27 cellular contexts compared by ENCODE assay signal in the genomic region with DNA sequence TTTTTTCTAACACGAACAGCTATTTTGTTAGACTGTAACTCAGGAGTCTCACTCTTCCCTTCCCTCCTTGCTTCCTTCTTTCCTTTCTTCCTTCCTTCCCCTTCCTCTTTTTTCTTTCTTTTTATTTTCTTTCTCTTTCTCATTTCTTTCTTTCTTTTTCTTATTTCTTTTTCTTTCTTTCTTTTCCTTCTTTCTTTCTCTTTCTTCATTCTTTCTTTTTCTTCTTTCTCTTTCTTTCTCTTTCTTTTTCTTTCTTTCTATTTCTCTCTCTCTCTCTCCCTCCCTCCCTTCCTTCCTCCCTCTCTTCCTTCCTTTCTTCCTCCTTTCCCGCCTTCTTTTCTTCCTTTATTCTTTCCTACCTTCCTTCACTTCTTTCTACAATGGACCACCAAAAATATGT.
"Had no signal": no experiment of that assay in that cellular context is flagged by ENCODE, and none has a peak within 500 bp of the region (broad histone marks: within the 10 kb centered on the region; RNA-seq: fewer than 3 reads in every experiment).

No MANE protein-coding gene starts in this region.

- H3K27ac ChIP-seq: neutrophil, pancreas, prostate gland, right atrium auricular region, right lobe of liver, sigmoid colon, stomach, thoracic aorta, thyroid gland, tibial nerve, upper lobe of left lung, vagina had no signal

- ATAC-seq: natural killer cell treated with Interleukin-12 subunit alpha and Interleukin-12 subunit beta and Interleukin-15 and Interleukin-18, amount 100 ng/mL, for 72 hours; pancreas; right lobe of liver; stimulated activated effector memory CD8-positive, alpha-beta T cell treated with anti-CD3 and anti-CD28 coated beads, Interleukin-12 subunit alpha, Interleukin-12 subunit beta, amount 100 ng/mL, for 72 hours; stimulated activated naive B cell treated with anti-CD40 and anti-IgM and Interleukin-4, amounts not matched to agents 10 μg/mL and 1 μg/mL and 100 μg/mL, for 72 hours had no signal

- H3K4me3 ChIP-seq: pancreas, prostate gland, right atrium auricular region, right lobe of liver, sigmoid colon, stomach, thoracic aorta, thyroid gland, tibial nerve, upper lobe of left lung, vagina had no signal

- H3K4me1 ChIP-seq: pancreas, prostate gland, right atrium auricular region, right lobe of liver, sigmoid colon, stomach, thyroid gland, tibial nerve, upper lobe of left lung, vagina had no signal

- H3K36me3 Mint-ChIP-seq: stimulated activated effector memory CD8-positive, alpha-beta T cell treated with anti-CD3 and anti-CD28 coated beads, Interleukin-12 subunit alpha, Interleukin-12 subunit beta, amount 100 ng/mL, for 72 hours; stimulated activated naive B cell treated with anti-CD40 and anti-IgM and Interleukin-4, amounts not matched to agents 10 μg/mL and 1 μg/mL and 100 μg/mL, for 72 hours had no signal

- H3K9me3 Mint-ChIP-seq: nephron progenitor cell, neural crest cell had no signal

- H3K4me1 Mint-ChIP-seq: nephron progenitor cell; neural crest cell; stimulated activated effector memory CD8-positive, alpha-beta T cell treated with anti-CD3 and anti-CD28 coated beads, Interleukin-12 subunit alpha, Interleukin-12 subunit beta, amount 100 ng/mL, for 72 hours; stimulated activated naive B cell treated with anti-CD40 and anti-IgM and Interleukin-4, amounts not matched to agents 10 μg/mL and 1 μg/mL and 100 μg/mL, for 72 hours had no signal

- H3K4me3 Mint-ChIP-seq: natural killer cell treated with Interleukin-12 subunit alpha and Interleukin-12 subunit beta and Interleukin-15 and Interleukin-18, amount 100 ng/mL, for 72 hours; nephron progenitor cell; neural crest cell; stimulated activated effector memory CD8-positive, alpha-beta T cell treated with anti-CD3 and anti-CD28 coated beads, Interleukin-12 subunit alpha, Interleukin-12 subunit beta, amount 100 ng/mL, for 72 hours; stimulated activated naive B cell treated with anti-CD40 and anti-IgM and Interleukin-4, amounts not matched to agents 10 μg/mL and 1 μg/mL and 100 μg/mL, for 72 hours; stimulated activated naive CD8-positive, alpha-beta T cell treated with anti-CD3 and anti-CD28 coated beads, Interleukin-15, Interleukin-2, amounts not matched to agents 100 ng/mL and 50 ng/mL, for 24 hours had no signal

- H3K27me3 ChIP-seq: neutrophil, pancreas, right atrium auricular region, right lobe of liver, sigmoid colon, stomach, thyroid gland, tibial nerve, upper lobe of left lung, vagina had no signal

- DNase-seq: nephron progenitor cell; nucleus accumbens; pancreas; retina; right lobe of liver; sigmoid colon; small intestine; stimulated activated CD4-positive, alpha-beta T cell treated with anti-CD3 and anti-CD28 coated beads, Interleukin-15, amount 100 ng/mL, for 24 hours; stimulated activated CD4-positive, alpha-beta T cell treated with anti-CD3 and anti-CD28 coated beads, Interleukin-2, amount 100 ng/mL, for 24 hours; stimulated activated CD4-positive, alpha-beta T cell treated with anti-CD3 and anti-CD28 coated beads, Interleukin-2, amount 100 ng/mL, for 48 hours; stimulated activated CD4-positive, alpha-beta T cell treated with anti-CD3 and anti-CD28 coated beads, Interleukin-4, amount 100 ng/mL, for 24 hours; stimulated activated naive B cell treated with anti-CD40 and anti-IgM and Interleukin-4, amounts not matched to agents 10 μg/mL and 1 μg/mL and 100 μg/mL, for 72 hours; stimulated activated naive CD4-positive, alpha-beta T cell treated with Interleukin-2 at 50 U/mL for 16 hours; stomach; thyroid gland; trophoblast cell; upper lobe of left lung had no signal

- H3K27me3 Mint-ChIP-seq: natural killer cell treated with Interleukin-12 subunit alpha and Interleukin-12 subunit beta and Interleukin-15 and Interleukin-18, amount 100 ng/mL, for 72 hours; stimulated activated naive B cell treated with anti-CD40 and anti-IgM and Interleukin-4, amounts not matched to agents 10 μg/mL and 1 μg/mL and 100 μg/mL, for 72 hours; stimulated activated naive CD8-positive, alpha-beta T cell treated with anti-CD3 and anti-CD28 coated beads, Interleukin-15, Interleukin-2, amounts not matched to agents 100 ng/mL and 50 ng/mL, for 24 hours had no signal

- H3K27ac Mint-ChIP-seq: natural killer cell treated with Interleukin-12 subunit alpha and Interleukin-12 subunit beta and Interleukin-15 and Interleukin-18, amount 100 ng/mL, for 72 hours; nephron progenitor cell; stimulated activated effector memory CD8-positive, alpha-beta T cell treated with anti-CD3 and anti-CD28 coated beads, Interleukin-12 subunit alpha, Interleukin-12 subunit beta, amount 100 ng/mL, for 72 hours; stimulated activated naive B cell treated with anti-CD40 and anti-IgM and Interleukin-4, amounts not matched to agents 10 μg/mL and 1 μg/mL and 100 μg/mL, for 72 hours; stimulated activated naive CD8-positive, alpha-beta T cell treated with anti-CD3 and anti-CD28 coated beads, Interleukin-15, Interleukin-2, amounts not matched to agents 100 ng/mL and 50 ng/mL, for 24 hours had no signal

- H3K9me3 ChIP-seq: neutrophil, pancreas, prostate gland, right atrium auricular region, right lobe of liver, sigmoid colon, stomach, thoracic aorta, thyroid gland, tibial nerve, upper lobe of left lung, vagina had no signal
